8 cellular contexts compared by ENCODE assay signal in the genomic region with DNA sequence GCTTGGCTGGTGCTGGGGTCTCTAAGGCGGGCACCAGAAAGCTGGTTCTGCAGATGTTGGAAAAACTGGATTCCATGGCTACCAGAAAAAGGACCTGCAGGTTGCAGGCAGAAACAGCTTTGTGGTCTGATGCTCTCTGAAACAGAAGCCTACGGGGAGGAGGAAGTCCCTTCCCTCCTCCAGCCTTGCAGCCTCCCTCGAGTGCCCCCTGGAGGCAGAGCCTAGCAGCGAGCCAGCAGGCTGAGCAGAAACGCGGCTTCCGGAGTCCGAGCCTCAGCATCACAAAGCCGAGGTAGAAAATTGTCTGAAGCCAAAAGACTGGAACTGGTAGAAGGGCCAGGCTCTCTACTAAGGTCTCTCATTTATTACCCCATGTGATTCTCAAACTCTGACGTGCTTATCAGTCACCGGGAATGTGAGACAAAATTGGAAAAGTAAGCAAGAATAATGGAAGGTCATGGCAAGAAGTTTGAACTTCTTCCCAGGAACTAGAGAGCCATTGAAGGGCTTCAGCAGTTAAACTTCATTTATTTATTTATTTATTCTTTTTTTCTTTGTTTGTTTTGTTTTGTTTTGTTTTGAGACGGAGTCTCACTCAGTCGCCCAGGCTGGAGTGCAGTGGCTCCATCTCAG.
A peak's percentile ranks its signal among the peaks of the same experiment; 100 is the strongest.
DNase-seq lines count a peak whose midpoint lies in the region; ATAC-seq and TF ChIP-seq lines count a peak whose summit lies in the region.

No MANE protein-coding gene starts in this region.

- no peak overlapping the region for H3K9ac ChIP-seq in colonic mucosa (ENCODE audit: low read depth in 2 of 2, low read length in 2 of 2)

- H3K4me1 ChIP-seq in BE2C (no peaks in the 10 kb centered on the region), colonic mucosa (no peaks in the 10 kb centered on the region), right lobe of liver (peaks cover 0 to 10% (median 0%) of the 10 kb centered on the region in 4 donors)

- ATAC-seq in GM19043 (IDR thresholded peaks at IDR 0.05; ENCODE audit: low read depth, unreplicated experiment) = peak; percentile 90
- ATAC-seq in HG03175 (IDR thresholded peaks at IDR 0.05; ENCODE audit: unreplicated experiment) = peak; percentile 94
- peak; percentile 97 to 98 (median 98) for ATAC-seq in right lobe of liver

- TF ChIP-seq POLR2A in right lobe of liver (IDR thresholded peaks at IDR 0.05) = no peak

- DNase-seq in BE2C (peak; percentile 91), NCI-H526 treated with DMSO at 0.1 percent for 48 hours (lab: John Stamatoyannopoulos, UW) (peak; percentile 50), colonic mucosa (peak; percentile 95), right lobe of liver (peak; percentile 88 to 90 (median 88))
- peak; percentile 96 for DNase-seq in activated CD4-positive, alpha-beta T cell treated with anti-CD3 and anti-CD28 coated beads for 48 hours
- peak; percentile 86 to 92 (median 88) for DNase-seq in stimulated activated CD4-positive, alpha-beta T cell treated with anti-CD3 and anti-CD28 coated beads, TNF-alpha, amount 100 ng/mL, for 48 hours (ENCODE audit: low read depth in 3 of 3)

- H3K36me3 ChIP-seq in BE2C (no peaks in the 10 kb centered on the region), colonic mucosa (no peaks in the 10 kb centered on the region), right lobe of liver (no peaks in the 10 kb centered on the region)

- H3K27me3 ChIP-seq in BE2C (no peaks in the 10 kb centered on the region), colonic mucosa (no peaks in the 10 kb centered on the region), right lobe of liver (no peaks in the 10 kb centered on the region)

- peak; percentile 98 for TF ChIP-seq CTCF in BE2C (IDR thresholded peaks at IDR 0.05; ENCODE audit: low read depth, low read length)
- TF ChIP-seq CTCF in colonic mucosa (IDR thresholded peaks at IDR 0.05) = peak; percentile 98
- TF ChIP-seq CTCF in right lobe of liver (IDR thresholded peaks at IDR 0.05) = peak; percentile 80 to 98 (median 96)

- H3K4me3 ChIP-seq in BE2C (ENCODE audit: low read depth, low read length) (peak overlapping the region; percentile 21), colonic mucosa (no peak overlapping the region), right lobe of liver (no peak overlapping the region)

- no peaks in the 10 kb centered on the region for H3K9me3 ChIP-seq in BE2C
- no peaks in the 10 kb centered on the region for H3K9me3 ChIP-seq in colonic mucosa
- H3K9me3 ChIP-seq in right lobe of liver = no peaks in the 10 kb centered on the region

- WGBS in right lobe of liver (ENCODE audit: insufficient coverage, low coverage, low lambda C conversion rate, missing lambda C conversion rate) = 19% methylated on average over 12 of the region's 13 CpGs

- H3K27ac ChIP-seq in colonic mucosa (no peak overlapping the region), right lobe of liver (no peak overlapping the region)

- intact Hi-C loops in colonic mucosa (cut with DNase I) = loop anchor here (2.0 to 5.0 kb wide), 2 partner anchors 96 to 260 kb away; no protein-coding TSS in a partner anchor
- intact Hi-C loops in right lobe of liver (cut with DNase I) = no loop called here
